ENCODE assay signal across 16 cellular contexts in genomic region chr18:24043403-24043802, GRCh38. TPM values are rescaled to one million over a fixed set of nuclear protein-coding genes. Genes with fewer than 3 reads are reported as not detected.
A peak's percentile ranks its signal among the peaks of the same experiment; 100 is the strongest.
DNase-seq lines count a peak whose midpoint lies in the region; ATAC-seq lines count a peak whose summit lies in the region.
"Had no signal": no experiment of that assay in that cellular context is flagged by ENCODE, and none has a peak within 500 bp of the region (broad histone marks: within the 10 kb centered on the region; RNA-seq: fewer than 3 reads in every experiment).

No MANE protein-coding gene starts in this region.

- CTCF ChIA-PET in CD8-positive, alpha-beta memory T cell (lab: Charles Lee): interaction anchor here (0.7 kb wide), 1 partner anchor 76 kb away, joined by 3 read pairs; no protein-coding TSS in a partner anchor
- CTCF ChIA-PET in T-cell (lab: Charles Lee): interaction anchor here in 1 of 2 donors (0.7 to 1.0 kb wide), 3 partner anchors 12 to 61 kb away, joined by 3 to 6 read pairs (median 5); no protein-coding TSS in a partner anchor

- no peak overlapping the region for H2BK5ac ChIP-seq in mesendoderm (ENCODE audit: low read length)

- H3K36me3 ChIP-seq in BLaER1 treated with 17β-estradiol and CSF1 and Interleukin-3, amounts not matched to agents 10 nM and 100 nM: peaks cover 0 to 55% (median 28%) of the 10 kb centered on the region in 11 experiments; a peak in 20 of 22 replicates
- no peaks in the 10 kb centered on the region for H3K36me3 ChIP-seq in CD8-positive, alpha-beta memory T cell (ENCODE audit: insufficient read depth, low read length)
- no peaks in the 10 kb centered on the region for H3K36me3 ChIP-seq in mesendoderm (ENCODE audit: control insufficient read depth, insufficient read depth, low read length)

- H2BK15ac ChIP-seq in mesendoderm (replicated peaks; ENCODE audit: low read depth): no peak overlapping the region

- H3K79me1 ChIP-seq in mesendoderm (ENCODE audit: low read length): no peaks in the 10 kb centered on the region

- peak overlapping the region in 6 of 8 donors; percentile 10 to 72 (median 60) for H3K27ac Mint-ChIP-seq in CD8-positive, alpha-beta memory T cell
- peak overlapping the region in 4 of 6 donors; percentile 14 to 78 (median 31) for H3K27ac Mint-ChIP-seq in immature natural killer cell
- H3K27ac Mint-ChIP-seq in T-cell: peak overlapping the region in 1 of 2 donors; percentile 33
- H3K27ac Mint-ChIP-seq: H9 had no signal

- POLR2A ChIA-PET in CD8-positive, alpha-beta memory T cell (lab: Charles Lee): interaction anchor here (0.5 to 1.1 kb wide), 3 partner anchors 31 to 556 kb away, joined by 5 to 6 read pairs (median 5); no protein-coding TSS in a partner anchor
- POLR2A ChIA-PET in T-cell (lab: Charles Lee): interaction anchor here in 1 of 2 donors (0.5 to 0.6 kb wide), 3 partner anchors 18 to 95 kb away, joined by 4 to 5 read pairs (median 4); partner anchors contain the start of gene CABYR

- H3K18ac ChIP-seq in mesendoderm (ENCODE audit: low read length): no peak overlapping the region

- H3K79me2 ChIP-seq in mesendoderm (ENCODE audit: control insufficient read depth, insufficient read depth, low read length): peaks cover 6% of the 10 kb centered on the region

- peaks cover 7 to 45% (median 35%) of the 10 kb centered on the region in 11 experiments; a peak in 19 of 22 replicates for H3K9me3 ChIP-seq in BLaER1 treated with 17β-estradiol and CSF1 and Interleukin-3, amounts not matched to agents 10 nM and 100 nM (replicated peaks in 1 of 11)
- no peaks in the 10 kb centered on the region for H3K9me3 ChIP-seq in CD8-positive, alpha-beta memory T cell (ENCODE audit: low read length)
- H3K9me3 ChIP-seq: A549 had no signal

- H2BK120ac ChIP-seq in mesendoderm (ENCODE audit: low read depth, low read length): no peak overlapping the region

- peaks cover 0 to 74% (median 33%) of the 10 kb centered on the region in 11 experiments; a peak in 16 of 22 replicates for H4K20me1 ChIP-seq in BLaER1 treated with 17β-estradiol and CSF1 and Interleukin-3, amounts not matched to agents 10 nM and 100 nM

- no peak overlapping the region for H4K5ac ChIP-seq in mesendoderm (ENCODE audit: low read length)

- no peak overlapping the region for H3K4ac ChIP-seq in mesendoderm (ENCODE audit: low read depth, low read length)

- H3K4me2 ChIP-seq in BLaER1 treated with 17β-estradiol and CSF1 and Interleukin-3, amounts not matched to agents 10 nM and 100 nM: peak overlapping the region in 10 of 11 experiments; percentile 2 to 48 (median 30); a peak in 15 of 22 replicates
- no peak overlapping the region for H3K4me2 ChIP-seq in mesendoderm (ENCODE audit: low read length)
- H3K4me2 ChIP-seq: A549 had no signal

- H3K27ac ChIP-seq in BLaER1 treated with 17β-estradiol and CSF1 and Interleukin-3, amounts not matched to agents 10 nM and 100 nM: no peak overlapping the region
- no peak overlapping the region for H3K27ac ChIP-seq in CD8-positive, alpha-beta memory T cell (ENCODE audit: low read depth, low read length)
- no peak overlapping the region for H3K27ac ChIP-seq in mesendoderm (ENCODE audit: low read depth, low read length)
- H3K27ac ChIP-seq: A549 had no signal

- no peak overlapping the region for H4K8ac ChIP-seq in mesendoderm (ENCODE audit: low read depth, low read length)

- ATAC-seq in GM19452 (IDR thresholded peaks at IDR 0.05; ENCODE audit: unreplicated experiment): no peak
- no peak for ATAC-seq in T-cell (replicated peaks in 1 of 4)
- ATAC-seq: A549 had no signal

- H3K9ac ChIP-seq in BLaER1 treated with 17β-estradiol and CSF1 and Interleukin-3, amounts not matched to agents 10 nM and 100 nM: no peak overlapping the region
- no peak overlapping the region for H3K9ac ChIP-seq in mesendoderm (ENCODE audit: low read length)

- H3K4me1 Mint-ChIP-seq in CD8-positive, alpha-beta memory T cell: peaks cover 80 to 86% (median 84%) of the 10 kb centered on the region in 3 donors
- peaks cover 54 to 75% of the 10 kb centered on the region in 2 donors for H3K4me1 Mint-ChIP-seq in immature natural killer cell
- peaks cover 79 to 82% (median 80%) of the 10 kb centered on the region in 3 donors for H3K4me1 Mint-ChIP-seq in T-cell

- no peak overlapping the region for H2AK5ac ChIP-seq in mesendoderm (ENCODE audit: low read length)

- peaks cover 0 to 29% (median 11%) of the 10 kb centered on the region in 3 donors for H3K36me3 Mint-ChIP-seq in CD8-positive, alpha-beta memory T cell
- peaks cover 0 to 4% (median 0%) of the 10 kb centered on the region in 3 donors for H3K36me3 Mint-ChIP-seq in immature natural killer cell
- H3K36me3 Mint-ChIP-seq in T-cell: peaks cover 24% of the 10 kb centered on the region

- peaks cover 12 to 33% (median 22%) of the 10 kb centered on the region in 10 experiments for H3K4me1 ChIP-seq in BLaER1 treated with 17β-estradiol and CSF1 and Interleukin-3, amounts not matched to agents 10 nM and 100 nM
- H3K4me1 ChIP-seq in CD8-positive, alpha-beta memory T cell (ENCODE audit: insufficient read depth, low read length): peaks cover 67% of the 10 kb centered on the region
- no peaks in the 10 kb centered on the region for H3K4me1 ChIP-seq in mesendoderm (ENCODE audit: control insufficient read depth, low read depth, low read length)
- H3K4me1 ChIP-seq: A549 had no signal

- H3K27me3 ChIP-seq in BLaER1 treated with 17β-estradiol and CSF1 and Interleukin-3, amounts not matched to agents 10 nM and 100 nM: no peaks in the 10 kb centered on the region
- H3K27me3 ChIP-seq in CD8-positive, alpha-beta memory T cell (ENCODE audit: insufficient read depth, low read length, poor library complexity, severe bottlenecking): no peaks in the 10 kb centered on the region
- no peaks in the 10 kb centered on the region for H3K27me3 ChIP-seq in mesendoderm (ENCODE audit: insufficient read depth, low read length, poor library complexity)

- no peak overlapping the region for H3K23ac ChIP-seq in mesendoderm (ENCODE audit: low read length)

- H3K4me3 ChIP-seq in BLaER1 treated with 17β-estradiol and CSF1 and Interleukin-3, amounts not matched to agents 10 nM and 100 nM: no peak overlapping the region
- no peak overlapping the region for H3K4me3 ChIP-seq in CD8-positive, alpha-beta memory T cell (ENCODE audit: low read length)
- no peak overlapping the region for H3K4me3 ChIP-seq in mesendoderm (ENCODE audit: low read length)
- H3K4me3 ChIP-seq: A549 had no signal

- no CpG with 5 or more reads among the region's 6 CpGs for WGBS in mesendoderm (ENCODE audit: extremely low coverage, insufficient coverage, low lambda C conversion rate)

- H3K4me3 Mint-ChIP-seq in CD8-positive, alpha-beta memory T cell: peak overlapping the region in 5 of 7 donors; percentile 3 to 44 (median 12)
- H3K4me3 Mint-ChIP-seq in immature natural killer cell (peak overlapping the region in 1 of 5 donors; percentile 20), T-cell (peak overlapping the region in 1 of 3 donors; percentile 13)
- H3K4me3 Mint-ChIP-seq: H9, IgD-negative memory B cell had no signal

- no peak overlapping the region for H3K56ac ChIP-seq in mesendoderm (ENCODE audit: low read length)

- peaks cover 0 to 1% (median 0%) of the 10 kb centered on the region in 5 donors for H3K9me3 Mint-ChIP-seq in CD8-positive, alpha-beta memory T cell
- no peaks in the 10 kb centered on the region for H3K9me3 Mint-ChIP-seq in immature natural killer cell
- H3K9me3 Mint-ChIP-seq in T-cell: no peaks in the 10 kb centered on the region
- H3K9me3 Mint-ChIP-seq: IgD-negative memory B cell had no signal

- no peak for DNase-seq in CD8-positive, alpha-beta memory T cell
- DNase-seq in SKM-1 treated with dmso at 0.1 percent for 144 hours (lab: John Stamatoyannopoulos, UW; ENCODE audit: unreplicated experiment) (peak; percentile 32), immature natural killer cell (no peak), NCI-H2196 treated with DMSO at 0.1 percent for 48 hours (lab: John Stamatoyannopoulos, UW; ENCODE audit: unreplicated experiment) (no peak), mesendoderm (no peak), T-cell (no peak)
- DNase-seq: C1 segment of cervical spinal cord, DMS53, H9, NCI-H1436, NCI-H2029 treated with DMSO at 0.1 percent for 48 hours, NCI-H524 had no signal

- H3K27me3 Mint-ChIP-seq in CD8-positive, alpha-beta memory T cell: peaks cover 0 to 2% of the 10 kb centered on the region in 2 donors
- H3K27me3 Mint-ChIP-seq in immature natural killer cell (ENCODE audit: low read depth in 3 of 3): peaks cover 0 to 3% (median 2%) of the 10 kb centered on the region in 3 donors
- no peaks in the 10 kb centered on the region for H3K27me3 Mint-ChIP-seq in T-cell
- H3K27me3 Mint-ChIP-seq: IgD-negative memory B cell had no signal

RNA-seq across cellular contexts. Expression of gene TTC39C, which starts 28.8 kb away (rescaled TPM):
- 10 to 100 TPM; 57.4 to 59.5 TPM for total RNA-seq in CD8-positive, alpha-beta memory T cell
- polyA plus RNA-seq in CD8-positive, alpha-beta memory T cell: 80.2 TPM
- polyA plus RNA-seq in immature natural killer cell: 10 to 100 TPM; 18.3 to 26.7 (median 25.0) TPM
- 22.6 TPM for polyA plus RNA-seq in mesendoderm (2013, experiment 1 of 2)
- polyA plus RNA-seq in mesendoderm (2013, experiment 2 of 2): 24.1 TPM
- 100 to 1,000 TPM; 123 to 151 (median 136) TPM for total RNA-seq in T-cell
